8 cellular contexts compared by ENCODE assay signal in genomic region chr14:88825078-88825458, GRCh38. TPM values are rescaled to one million over a fixed set of nuclear protein-coding genes. Genes with fewer than 3 reads are reported as not detected.
A peak's percentile ranks its signal among the peaks of the same experiment; 100 is the strongest.
DNase-seq lines count a peak whose midpoint lies in the region; ATAC-seq, FAIRE-seq and TF ChIP-seq lines count a peak whose summit lies in the region.

No MANE protein-coding gene starts in this region.

- intact Hi-C loops in CD14-positive monocyte (cut with micrococcal nuclease) (no loop called here), head of caudate nucleus (cut with DNase I) (no loop called here)

- H3K27me3 ChIP-seq in Karpas-422 (ENCODE audit: low read length) (no peaks in the 10 kb centered on the region), mononuclear cell (ENCODE audit: insufficient read depth, low read length) (peaks cover 4% of the 10 kb centered on the region)

- no peak for ATAC-seq in HG03457 (IDR thresholded peaks at IDR 0.05; ENCODE audit: unreplicated experiment)

- H3K9me3 ChIP-seq in Karpas-422 (ENCODE audit: low read length) (no peaks in the 10 kb centered on the region), mononuclear cell (ENCODE audit: low read depth, low read length) (no peaks in the 10 kb centered on the region)

- no peaks in the 10 kb centered on the region for H3K79me2 ChIP-seq in Karpas-422 (ENCODE audit: low read length)

- H3K4me3 Mint-ChIP-seq in CD14-positive monocyte, result peak overlapping the region; percentile 74 to 98

- H2AFZ ChIP-seq in Karpas-422 (ENCODE audit: low read length), result peak overlapping the region; percentile 100

- no peak for FAIRE-seq in urothelium cell line (lab: Jason Lieb, UNC)

- peak overlapping the region; percentile 99 for H3K4me2 ChIP-seq in Karpas-422 (ENCODE audit: low read depth, low read length, poor library complexity, severe bottlenecking)

- H3K27ac ChIP-seq in Karpas-422 (ENCODE audit: low read length) (no peak overlapping the region), caudate nucleus (ENCODE audit: low read depth, low read length) (peak overlapping the region; percentile 89)

- no peaks in the 10 kb centered on the region for H3K36me3 Mint-ChIP-seq in CD14-positive monocyte

- H3K4me1 ChIP-seq in Karpas-422 (ENCODE audit: low read length) (peaks cover 29% of the 10 kb centered on the region), mononuclear cell (ENCODE audit: insufficient read depth, low read length) (peaks cover 21% of the 10 kb centered on the region)

- no peaks in the 10 kb centered on the region for H3K9me3 Mint-ChIP-seq in CD14-positive monocyte

- no peaks in the 10 kb centered on the region for H3K36me3 ChIP-seq in Karpas-422 (ENCODE audit: insufficient read depth, low read length)

- no peaks in the 10 kb centered on the region for H4K20me1 ChIP-seq in Karpas-422 (ENCODE audit: insufficient read depth, low read depth, low read length)

- peaks cover 24% of the 10 kb centered on the region for H3K4me1 Mint-ChIP-seq in CD14-positive monocyte

- peak overlapping the region in 5 of 7 donors; percentile 61 to 99 (median 81) for H3K27ac Mint-ChIP-seq in CD14-positive monocyte

- no peak for TF ChIP-seq CTCF in CD14-positive monocyte (IDR thresholded peaks at IDR 0.05)

- peak overlapping the region; percentile 87 for H3K9ac ChIP-seq in Karpas-422 (ENCODE audit: low read length)

- DNase-seq in CD14-positive monocyte (ENCODE audit: low spot score), result no peak
- no peak for DNase-seq in Karpas-422
- DNase-seq in caudate nucleus (lab: John Stamatoyannopoulos, UW), result peak in 1 of 61 donors; percentile 55
- no peak for DNase-seq in head of caudate nucleus
- DNase-seq in urothelium cell line (ENCODE audit: low spot score), result no peak
- no peak for DNase-seq in AG08396 (ENCODE audit: low spot score)

- H3K9me2 ChIP-seq in Karpas-422 (replicated peaks; ENCODE audit: insufficient read depth, low read length), result no peaks in the 10 kb centered on the region

- H3K4me3 ChIP-seq in Karpas-422 (ENCODE audit: low read length) (peak overlapping the region; percentile 94), mononuclear cell (ENCODE audit: low read length) (peak overlapping the region; percentile 62)

- peaks cover 1 to 5% (median 4%) of the 10 kb centered on the region in 3 donors for H3K27me3 Mint-ChIP-seq in CD14-positive monocyte (ENCODE audit: low read depth in 3 of 3)

RNA-seq across cellular contexts. Expression of gene TTC8, which starts 0.6 kb away (rescaled TPM):
- polyA plus RNA-seq in CD14-positive monocyte, result 1 to 10 TPM; 2.3 to 3.7 TPM
- 10.4 and 16.0 TPM in 2 replicates for total RNA-seq in Karpas-422 (2014; rRNA removed; shearing (Covaris generic); ENCODE audit: low replicate concordance)
- 2.0 TPM for total RNA-seq in mononuclear cell

RNA-seq across cellular contexts. Expression of gene EML5, which starts 32.3 kb away (rescaled TPM):
- polyA plus RNA-seq in CD14-positive monocyte, result not detected
- total RNA-seq in Karpas-422 (2014; rRNA removed; shearing (Covaris generic); ENCODE audit: low replicate concordance), result 0.37 and 0.79 TPM in 2 replicates
- 3.8 TPM for total RNA-seq in mononuclear cell
